Comparison of ENCODE assay signal across 21 cellular contexts in the genomic region with DNA sequence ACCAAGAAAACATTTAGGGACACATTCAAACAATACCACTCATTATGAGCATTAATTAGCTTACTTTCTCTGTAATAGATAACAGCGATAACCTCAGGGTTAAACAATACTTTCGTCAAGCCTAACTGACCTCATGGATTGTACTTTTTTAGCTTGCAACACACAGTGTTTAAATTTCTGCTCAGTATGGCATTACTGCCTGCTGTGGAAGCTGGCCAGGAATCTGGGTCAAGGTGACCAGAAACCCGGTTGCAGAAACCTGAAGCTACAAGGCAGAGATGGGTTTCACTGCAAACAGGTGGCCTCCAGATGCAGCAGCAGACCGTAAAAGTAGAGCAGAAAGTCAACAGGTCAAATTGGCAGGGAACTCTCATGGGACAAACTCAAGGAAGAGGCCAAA.
"Had no signal": no experiment of that assay in that cellular context is flagged by ENCODE, and none has a peak within 500 bp of the region (broad histone marks: within the 10 kb centered on the region; RNA-seq: fewer than 3 reads in every experiment).

No MANE protein-coding gene starts in this region.

- H3K36me3 ChIP-seq: breast epithelium, colonic mucosa, sigmoid colon had no signal

- H3K9me3 ChIP-seq: breast epithelium, colonic mucosa, sigmoid colon, testis had no signal

- H3K4me3 ChIP-seq: breast epithelium, colonic mucosa, dorsolateral prefrontal cortex, sigmoid colon, smooth muscle cell, testis had no signal

- H3K4me1 ChIP-seq: colonic mucosa had no signal

- H3K27me3 ChIP-seq: breast epithelium, colonic mucosa, dorsolateral prefrontal cortex, sigmoid colon, testis had no signal

- H3K27ac ChIP-seq: breast epithelium, colonic mucosa, dorsolateral prefrontal cortex, sigmoid colon, testis had no signal

- DNase-seq: activated CD4-positive, alpha-beta T cell treated with anti-CD3 and anti-CD28 coated beads, Interleukin-2, amount 50 U/mL, for 4 hours; activated CD8-positive, alpha-beta memory T cell treated with anti-CD3 and anti-CD28 coated beads for 24 hours; activated CD8-positive, alpha-beta memory T cell treated with anti-CD3 and anti-CD28 coated beads, Interleukin-2, amount 50 U/mL, for 4 hours; activated naive CD4-positive, alpha-beta T cell treated with Interleukin-2 at 50 U/mL for 16 hours; activated naive CD8-positive, alpha-beta T cell treated with anti-CD3 and anti-CD28 coated beads, Interleukin-2, amount 10 ng/mL, durations not matched to agents 7 days and 5 days; activated T-cell treated with anti-CD3 and anti-CD28 coated beads, Interleukin-2, amount 50 U/mL, for 48 hours; amniotic stem cell; colonic mucosa; dorsolateral prefrontal cortex; effector memory CD8-positive, alpha-beta T cell; kidney; left ventricle myocardium superior; nucleus accumbens; sigmoid colon; stimulated activated CD4-positive, alpha-beta T cell treated with anti-CD3 and anti-CD28 coated beads, Interleukin-15, amount 100 ng/mL, for 24 hours; stimulated activated CD8-positive, alpha-beta memory T cell treated with anti-CD3 and anti-CD28 coated beads, Interleukin-4, amount 100 ng/mL, for 48 hours; stimulated activated naive CD4-positive, alpha-beta T cell; T-helper 9 cell; testis had no signal
